In the genomic region with DNA sequence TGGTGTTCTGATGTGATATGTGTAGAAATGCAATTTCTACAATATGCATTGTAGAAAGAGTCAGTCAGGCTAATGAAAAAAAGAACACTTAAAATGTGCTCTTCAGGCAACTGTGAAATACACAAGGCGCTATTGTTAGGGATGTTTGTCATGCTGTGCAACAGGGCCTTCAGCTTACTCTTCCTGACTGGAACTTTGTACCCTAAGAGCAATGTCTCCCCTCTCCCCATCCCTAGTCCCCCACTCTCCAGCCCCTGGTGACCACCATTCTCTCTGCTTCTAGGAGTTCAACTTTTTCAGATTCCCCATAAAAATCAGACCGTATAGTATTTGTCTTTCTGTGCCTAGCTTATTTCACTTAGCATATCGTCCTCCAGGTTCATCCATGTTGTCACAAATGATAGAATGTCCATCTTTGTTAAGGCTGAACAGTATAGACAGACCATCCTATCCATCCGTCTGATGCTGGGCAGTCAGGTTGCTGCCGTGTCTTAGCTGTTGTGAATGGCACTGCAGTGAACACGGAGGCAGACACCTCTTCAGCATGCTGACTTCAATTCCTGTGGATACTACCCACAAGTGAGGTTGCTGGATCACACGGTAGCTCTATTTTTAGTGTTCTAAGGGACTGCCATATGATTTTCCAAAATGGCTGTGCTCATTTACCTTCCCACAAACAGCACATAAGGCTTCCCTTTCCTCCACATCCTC, we compare ENCODE assay signal across 18 cellular contexts. TPM values are rescaled to one million over a fixed set of nuclear protein-coding genes. Genes with fewer than 3 reads are reported as not detected.
DNase-seq lines count a peak whose midpoint lies in the region; ATAC-seq and TF ChIP-seq lines count a peak whose summit lies in the region.
"Had no signal": no experiment of that assay in that cellular context is flagged by ENCODE, and none has a peak within 500 bp of the region (broad histone marks: within the 10 kb centered on the region; RNA-seq: fewer than 3 reads in every experiment).

No MANE protein-coding gene starts in this region.

- peaks cover 0 to 2% of the 10 kb centered on the region in 2 donors for H3K27me3 Mint-ChIP-seq in CD4-positive, alpha-beta memory T cell
- H3K27me3 Mint-ChIP-seq in H9 (ENCODE audit: low read depth) (peaks cover 40% of the 10 kb centered on the region), natural killer cell (ENCODE audit: low read depth in 2 of 2) (no peaks in the 10 kb centered on the region)
- H3K27me3 Mint-ChIP-seq in activated naive CD4-positive, alpha-beta T cell treated with anti-CD3 and anti-CD28 coated beads for 36 hours (ENCODE audit: low read depth), result no peaks in the 10 kb centered on the region

- intact Hi-C loops in CD4-positive, alpha-beta memory T cell (cut with micrococcal nuclease), result no loop called here
- intact Hi-C loops in natural killer cell (cut with micrococcal nuclease), result loop anchor here (10.0 kb wide), 1 partner anchor 113 kb away; a partner anchor contains a TSS
- intact Hi-C loops in activated naive CD4-positive, alpha-beta T cell treated with anti-CD3 and anti-CD28 coated beads for 36 hours (cut with micrococcal nuclease), result loop anchor here (10.0 kb wide), 1 partner anchor 417 kb away; a partner anchor contains a TSS

- TF ChIP-seq POLR2A in erythroblast (IDR thresholded peaks at IDR 0.05; ENCODE audit: low read length), result no peak

- CTCF ChIA-PET in CD4-positive, alpha-beta memory T cell (lab: Charles Lee; ENCODE audit: partially characterized antibody), result interaction anchor here (6.9 kb wide), 1 partner anchor 11 kb away, joined by 55 read pairs; a partner anchor contains a TSS
- CTCF ChIA-PET in activated naive CD4-positive, alpha-beta T cell treated with anti-CD3 and anti-CD28 coated beads for 36 hours (lab: Charles Lee), result interaction anchor here (0.6 to 6.0 kb wide), 2 partner anchors 12 to 42 kb away, joined by 3 to 46 read pairs; a partner anchor contains a TSS

- no peak overlapping the region for H3K18ac ChIP-seq in H9 (ENCODE audit: insufficient read length, low read depth, low read length)

- no peak overlapping the region for H4K8ac ChIP-seq in H9 (replicated peaks; ENCODE audit: insufficient read length, low read depth, low read length)

- H4K5ac ChIP-seq in H9 (ENCODE audit: insufficient read length, low read depth, low read length), result no peak overlapping the region

- no CpG with 5 or more reads among the region's 7 CpGs for WGBS in H9 (ENCODE audit: extremely low coverage, insufficient read length, low lambda C conversion rate)

- no peak overlapping the region for H3K27ac ChIP-seq in CD4-positive, alpha-beta memory T cell (ENCODE audit: low read depth, low read length)
- H3K27ac ChIP-seq in H9 (ENCODE audit: insufficient read length, low read depth, low read length) (no peak overlapping the region), angular gyrus (ENCODE audit: low read depth, low read length) (peak overlapping the region; percentile 7)

- no peak overlapping the region for H3K4me3 ChIP-seq in CD4-positive, alpha-beta memory T cell (ENCODE audit: low read length in 2 of 2)

- H3K36me3 Mint-ChIP-seq in CD4-positive, alpha-beta memory T cell, result peaks cover 1 to 7% of the 10 kb centered on the region in 2 donors
- H3K36me3 Mint-ChIP-seq in H9 (ENCODE audit: insufficient read depth in 1 of 3, low read depth in 3 of 3), result peaks cover 2 to 14% (median 8%) of the 10 kb centered on the region in 3 experiments
- no peaks in the 10 kb centered on the region for H3K36me3 Mint-ChIP-seq in natural killer cell
- peaks cover 2% of the 10 kb centered on the region for H3K36me3 Mint-ChIP-seq in activated naive CD4-positive, alpha-beta T cell treated with anti-CD3 and anti-CD28 coated beads for 36 hours (ENCODE audit: low read depth)

- H2AFZ ChIP-seq in H9 (ENCODE audit: low read length), result no peak overlapping the region

- no peak overlapping the region for H3K14ac ChIP-seq in H9 (ENCODE audit: insufficient read depth, low read length)

- peaks cover 33% of the 10 kb centered on the region for H3K4me1 ChIP-seq in CD4-positive, alpha-beta memory T cell (ENCODE audit: insufficient read depth, low read length)
- H3K4me1 ChIP-seq in H9 (ENCODE audit: insufficient read depth, low read length), result peaks cover 7% of the 10 kb centered on the region; the same call in 1 of the 2 replicates

- H4K91ac ChIP-seq in H9 (ENCODE audit: insufficient read length, low read depth, low read length), result no peak overlapping the region

- no peaks in the 10 kb centered on the region for H3K79me2 ChIP-seq in H9 (ENCODE audit: insufficient read depth, low read length)

- H4K20me1 ChIP-seq in H9 (ENCODE audit: control insufficient read depth, insufficient read depth, insufficient read length), result no peaks in the 10 kb centered on the region

- no peak overlapping the region for H3K4ac ChIP-seq in H9 (ENCODE audit: low read depth, low read length)

- no peak overlapping the region for H2BK5ac ChIP-seq in H9 (ENCODE audit: insufficient read length, low read length)

- H3K4me1 Mint-ChIP-seq in CD4-positive, alpha-beta memory T cell, result peaks cover 13 to 32% (median 20%) of the 10 kb centered on the region in 4 donors
- H3K4me1 Mint-ChIP-seq in H9 (peaks cover 44 to 58% of the 10 kb centered on the region in 2 experiments), natural killer cell (peaks cover 15 to 46% of the 10 kb centered on the region in 2 donors)
- H3K4me1 Mint-ChIP-seq in activated naive CD4-positive, alpha-beta T cell treated with anti-CD3 and anti-CD28 coated beads for 36 hours (ENCODE audit: low read depth), result peaks cover 24% of the 10 kb centered on the region

- no peak overlapping the region for H3K9ac ChIP-seq in H9 (ENCODE audit: extremely low read depth, insufficient read length, low read length)

- DNase-seq in CD4-positive, alpha-beta memory T cell, result no peak
- peak; percentile 29 for DNase-seq in H9
- DNase-seq in natural killer cell, result no peak
- no peak for DNase-seq in DMS53 treated with DMSO at 0.1 percent for 48 hours (lab: John Stamatoyannopoulos, UW; ENCODE audit: unreplicated experiment)
- DNase-seq in activated naive CD4-positive, alpha-beta T cell (lab: John Stamatoyannopoulos, UW), result no peak
- DNase-seq in activated naive CD4-positive, alpha-beta T cell treated with anti-CD3 and anti-CD28 coated beads for 36 hours, result no peak
- DNase-seq in erythroblast (lab: John Stamatoyannopoulos, UW), result no peak
- DNase-seq: activated CD8-positive, alpha-beta memory T cell treated with anti-CD3 and anti-CD28 coated beads for 24 hours; activated gamma-delta T cell; AML-193; hypothalamus; NCI-H1436; NCI-H345 had no signal

- no peak overlapping the region for H2BK20ac ChIP-seq in H9 (ENCODE audit: low read depth, low read length, poor library complexity, severe bottlenecking)

- H3K56ac ChIP-seq in H9 (ENCODE audit: insufficient read length, low read depth, low read length), result no peak overlapping the region

- no peaks in the 10 kb centered on the region for H3K36me3 ChIP-seq in CD4-positive, alpha-beta memory T cell (ENCODE audit: insufficient read depth, low read length)

- H3K27me3 ChIP-seq in CD4-positive, alpha-beta memory T cell (ENCODE audit: insufficient read depth, low read length), result no peaks in the 10 kb centered on the region
- peaks cover 3% of the 10 kb centered on the region; the same call in 1 of the 2 replicates for H3K27me3 ChIP-seq in H9 (ENCODE audit: insufficient read depth, low read length)

- no peak overlapping the region for H2BK120ac ChIP-seq in H9 (ENCODE audit: low read depth, low read length, poor library complexity, severe bottlenecking)

- H3K4me2 ChIP-seq in H9 (ENCODE audit: insufficient read depth, insufficient read length, low read length), result peak overlapping the region; percentile 20

- POLR2A ChIA-PET in CD4-positive, alpha-beta memory T cell (lab: Charles Lee; ENCODE audit: partially characterized antibody), result interaction anchor here (0.6 to 5.2 kb wide), 2 partner anchors 12 to 13 kb away, joined by 3 to 44 read pairs; a partner anchor contains a TSS

- no peak for TF ChIP-seq CTCF in H9 (conservative IDR thresholded peaks at IDR 0.05)
- TF ChIP-seq CTCF in natural killer cell (IDR thresholded peaks at IDR 0.05), result no peak

- ATAC-seq in natural killer cell, result no peak

- H3K9me3 ChIP-seq in CD4-positive, alpha-beta memory T cell (ENCODE audit: control insufficient read depth in 1 of 2, low read length in 2 of 2), result no peaks in the 10 kb centered on the region
- no peaks in the 10 kb centered on the region for H3K9me3 ChIP-seq in H9 (ENCODE audit: control insufficient read depth, low read depth, low read length)

- H3T11ph ChIP-seq in H9 (ENCODE audit: low read length), result no peak overlapping the region

- H2BK15ac ChIP-seq in H9 (ENCODE audit: low read depth, low read length), result no peak overlapping the region

- H3K9me3 Mint-ChIP-seq in CD4-positive, alpha-beta memory T cell, result no peaks in the 10 kb centered on the region
- H3K9me3 Mint-ChIP-seq in H9 (peaks cover 0 to 6% of the 10 kb centered on the region in 2 experiments; a peak in 2 of 5 replicates), natural killer cell (no peaks in the 10 kb centered on the region)
- no peaks in the 10 kb centered on the region for H3K9me3 Mint-ChIP-seq in activated naive CD4-positive, alpha-beta T cell treated with anti-CD3 and anti-CD28 coated beads for 36 hours

- no peak overlapping the region for H3K23ac ChIP-seq in H9 (ENCODE audit: insufficient read length, low read depth, low read length)

- H2AK5ac ChIP-seq in H9 (ENCODE audit: insufficient read length, low read length), result no peak overlapping the region

- no peak overlapping the region for H2BK12ac ChIP-seq in H9 (ENCODE audit: insufficient read length, low read depth, low read length)

- H3K4me3 Mint-ChIP-seq in CD4-positive, alpha-beta memory T cell, result peak overlapping the region in 3 of 8 donors; percentile 25 to 49 (median 45)
- H3K4me3 Mint-ChIP-seq in H9, result peak overlapping the region in 1 of 2 experiments; percentile 64; a peak in 4 of 5 replicates
- peak overlapping the region; percentile 73 for H3K4me3 Mint-ChIP-seq in natural killer cell
- no peak overlapping the region for H3K4me3 Mint-ChIP-seq in activated naive CD4-positive, alpha-beta T cell treated with anti-CD3 and anti-CD28 coated beads for 36 hours

- peak overlapping the region; percentile 39 to 86 (median 72) for H3K27ac Mint-ChIP-seq in CD4-positive, alpha-beta memory T cell
- H3K27ac Mint-ChIP-seq in H9 (no peak overlapping the region), natural killer cell (peak overlapping the region; percentile 96 to 99)
- H3K27ac Mint-ChIP-seq in activated naive CD4-positive, alpha-beta T cell treated with anti-CD3 and anti-CD28 coated beads for 36 hours, result no peak overlapping the region

- no peaks in the 10 kb centered on the region for H3K79me1 ChIP-seq in H9 (ENCODE audit: insufficient read depth, low read depth, low read length, poor library complexity, severe bottlenecking)

- H3K23me2 ChIP-seq in H9 (ENCODE audit: insufficient read length, low read depth, low read length, poor library complexity, severe bottlenecking), result peaks cover 2% of the 10 kb centered on the region

RNA-seq across cellular contexts. Expression of a gene that starts 10.7 kb away (rescaled TPM):
- total RNA-seq in CD4-positive, alpha-beta memory T cell, result 100 to 1,000 TPM; 204 to 212 TPM
- polyA plus RNA-seq in CD4-positive, alpha-beta memory T cell, result 100 to 1,000 TPM; 124 to 133 TPM
- total RNA-seq in H9 (2021) (152 and 154 TPM in 2 replicates), natural killer cell (100 to 1,000 TPM; 346 to 393 (median 360) TPM)
- 100 to 1,000 TPM; 347 to 356 TPM for total RNA-seq in activated naive CD4-positive, alpha-beta T cell treated with anti-CD3 and anti-CD28 coated beads for 36 hours

RNA-seq across cellular contexts. Expression of a gene that starts 12.3 kb away (rescaled TPM):
- total RNA-seq in CD4-positive, alpha-beta memory T cell, result 1 to 10 TPM; 3.1 to 4.3 TPM
- 1 to 10 TPM; 2.0 to 4.5 TPM for polyA plus RNA-seq in CD4-positive, alpha-beta memory T cell
- total RNA-seq in H9 (2021), result 6.5 and 6.8 TPM in 2 replicates
- 1 to 10 TPM; 1.7 to 5.2 (median 4.1) TPM for total RNA-seq in natural killer cell
- total RNA-seq in activated naive CD4-positive, alpha-beta T cell treated with anti-CD3 and anti-CD28 coated beads for 36 hours, result 10 to 100 TPM; 29.7 to 30.4 TPM

RNA-seq across cellular contexts. Expression of a gene that starts 22.2 kb away (rescaled TPM):
- not detected for total RNA-seq in CD4-positive, alpha-beta memory T cell
- not detected for polyA plus RNA-seq in CD4-positive, alpha-beta memory T cell
- total RNA-seq in H9 (2021), result not detected in 2 replicates
- not detected for total RNA-seq in natural killer cell
- total RNA-seq in activated naive CD4-positive, alpha-beta T cell treated with anti-CD3 and anti-CD28 coated beads for 36 hours, result not detected
- total RNA-seq: liver, renal cortical epithelial cell, SK-MEL-5, temporal lobe had no signal

RNA-seq across cellular contexts. Expression of a gene that starts 33.1 kb away (rescaled TPM):
- not detected for total RNA-seq in CD4-positive, alpha-beta memory T cell
- under 1 TPM in 1 of 2 donors, not detected in 1; 0.48 TPM for polyA plus RNA-seq in CD4-positive, alpha-beta memory T cell
- total RNA-seq in H9 (2021) (not detected in 2 replicates), natural killer cell (1 to 10 TPM in 1 of 3 donors, under 1 TPM in 1, not detected in 1; 0.96 to 1.1 TPM)
- not detected for total RNA-seq in activated naive CD4-positive, alpha-beta T cell treated with anti-CD3 and anti-CD28 coated beads for 36 hours
- total RNA-seq: SK-MEL-5, temporal lobe had no signal

RNA-seq across cellular contexts. Expression of a gene that starts 33.8 kb away (rescaled TPM):
- total RNA-seq in CD4-positive, alpha-beta memory T cell, result 100 to 1,000 TPM; 134 to 143 TPM
- 100 to 1,000 TPM; 236 to 245 TPM for polyA plus RNA-seq in CD4-positive, alpha-beta memory T cell
- total RNA-seq in H9 (2021) (1,469 and 1,513 TPM in 2 replicates), natural killer cell (100 to 1,000 TPM; 172 to 218 (median 212) TPM)
- 100 to 1,000 TPM; 398 to 403 TPM for total RNA-seq in activated naive CD4-positive, alpha-beta T cell treated with anti-CD3 and anti-CD28 coated beads for 36 hours

Comparison
In these comparisons a context has a peak if more than half of its experiments do, and no peak if none do; other contexts are left out.
1. H3K27ac Mint-ChIP-seq: peak in CD4-positive, alpha-beta memory T cell (7 of 7) and natural killer cell (2 of 2); none in H9 (0 of 3) and activated naive CD4-positive, alpha-beta T cell treated with anti-CD3 and anti-CD28 coated beads for 36 hours (single experiment).